21 cellular contexts compared by ENCODE assay signal in genomic region chr1:66787641-66788040, GRCh38. TPM values are rescaled to one million over a fixed set of nuclear protein-coding genes. Genes with fewer than 3 reads are reported as not detected.
DNase-seq lines count a peak whose midpoint lies in the region; ATAC-seq, FAIRE-seq and TF ChIP-seq lines count a peak whose summit lies in the region.
"Had no signal": no experiment of that assay in that cellular context is flagged by ENCODE, and none has a peak within 500 bp of the region (broad histone marks: within the 10 kb centered on the region; RNA-seq: fewer than 3 reads in every experiment).

No MANE protein-coding gene starts in this region.

- CTCF ChIA-PET in activated naive CD4-positive, alpha-beta T cell treated with anti-CD3 and anti-CD28 coated beads for 36 hours (lab: Charles Lee): interaction anchor here (1.0 to 1.4 kb wide), 2 partner anchors 137 to 358 kb away, joined by 3 to 4 read pairs; partner anchors contain the start of genes DNAI4 and MIER1
- CTCF ChIA-PET in GM12878 (lab: Yijun Ruan, JAX): interaction anchor here (0.5 to 1.1 kb wide), 2 partner anchors 10 to 749 kb away, joined by 3 to 4 read pairs; no protein-coding TSS in a partner anchor

- no peaks in the 10 kb centered on the region for H3K9me3 ChIP-seq in GM12878 (replicated peaks; ENCODE audit: control insufficient read depth, insufficient read depth, low read length)
- H3K9me3 ChIP-seq: Caco-2 had no signal

- no peak for TF ChIP-seq EP300 in GM12878 (IDR thresholded peaks at IDR 0.05; ENCODE audit: borderline replicate concordance in 1 of 2, control insufficient read depth in 1 of 2, low read depth in 2 of 2, low read length in 2 of 2)

- POLR2A ChIA-PET in GM12878 (lab: Charles Lee): interaction anchor here (1.3 kb wide), 1 partner anchor 8 kb away, joined by 5 read pairs; no protein-coding TSS in a partner anchor

- H3K4me2 ChIP-seq in GM12878 (ENCODE audit: control insufficient read depth, insufficient read depth): peak overlapping the region; percentile 42; the same call in 1 of the 2 replicates

- no peak for TF ChIP-seq CTCF in GM12878 (IDR thresholded peaks at IDR 0.05 in 2 of 3, conservative IDR thresholded peaks at IDR 0.05 in 1 of 3; ENCODE audit: control insufficient read depth in 2 of 3, extremely low read depth in 1 of 3, insufficient read depth in 1 of 3, low read depth in 3 of 3, low read length in 3 of 3)

- no peak for TF ChIP-seq POLR2A in GM12878 (IDR thresholded peaks at IDR 0.05; ENCODE audit: low read depth, low read length)

- no TSS peak for BruUV-seq in GM12878 (replicated peaks; lab: Mats Ljungman, UMichigan)

- no peak overlapping the region for H2AFZ ChIP-seq in GM12878 (ENCODE audit: control insufficient read depth, low read depth, low read length)

- WGBS in GM12878 (ENCODE audit: insufficient coverage, insufficient replicate concordance, low lambda C conversion rate, missing lambda C conversion rate): 0% methylated on average over 4 of the region's 4 CpGs

- SMC1A ChIA-PET in GM12878 (lab: Charles Lee; ENCODE audit: uncharacterized antibody, unreplicated experiment): no interaction called here

- H3K27me3 Mint-ChIP-seq in activated naive CD4-positive, alpha-beta T cell treated with anti-CD3 and anti-CD28 coated beads, Interleukin-2, amount 50 U/mL, for 24 hours: no peaks in the 10 kb centered on the region
- no peaks in the 10 kb centered on the region for H3K27me3 Mint-ChIP-seq in activated naive CD4-positive, alpha-beta T cell treated with anti-CD3 and anti-CD28 coated beads for 36 hours (ENCODE audit: low read depth)

- H3K36me3 Mint-ChIP-seq in activated naive CD4-positive, alpha-beta T cell treated with anti-CD3 and anti-CD28 coated beads, Interleukin-2, amount 50 U/mL, for 24 hours: no peaks in the 10 kb centered on the region
- H3K36me3 Mint-ChIP-seq in activated naive CD4-positive, alpha-beta T cell treated with anti-CD3 and anti-CD28 coated beads for 36 hours (ENCODE audit: low read depth): peaks cover 2% of the 10 kb centered on the region

- no peak for DNase-seq in activated naive CD4-positive, alpha-beta T cell treated with anti-CD3 and anti-CD28 coated beads for 36 hours
- DNase-seq in GM12878 (ENCODE audit: low read depth, low spot score) (no peak), NCI-H524 (lab: John Stamatoyannopoulos, UW) (no peak), DMS53 (lab: John Stamatoyannopoulos, UW) (no peak)
- DNase-seq: Caco-2; DMS79; NCI-H1436; NCI-H2081; NCI-H2227 treated with DMSO at 0.1 percent for 48 hours; NCI-H526 treated with DMSO at 0.1 percent for 48 hours; NK-92 treated with Interleukin-12 subunit alpha and Interleukin-12 subunit beta, amount 100 ng/mL, for 24 hours had no signal

- H3K36me3 ChIP-seq in GM12878 (ENCODE audit: control insufficient read depth in 2 of 2, insufficient read depth in 2 of 2, low read length in 1 of 2): no peaks in the 10 kb centered on the region

- H3K9ac ChIP-seq in GM12878 (ENCODE audit: control insufficient read depth, insufficient read depth, low read length): no peak overlapping the region

- peak overlapping the region; percentile 78 for H3K4me3 Mint-ChIP-seq in activated naive CD4-positive, alpha-beta T cell treated with anti-CD3 and anti-CD28 coated beads, Interleukin-2, amount 50 U/mL, for 24 hours
- H3K4me3 Mint-ChIP-seq in activated naive CD4-positive, alpha-beta T cell treated with anti-CD3 and anti-CD28 coated beads for 36 hours: no peak overlapping the region

- no peaks in the 10 kb centered on the region for H3K4me1 ChIP-seq in GM12878 (ENCODE audit: control insufficient read depth, insufficient read depth, low read length)
- H3K4me1 ChIP-seq: Caco-2 had no signal

- no peaks in the 10 kb centered on the region for H4K20me1 ChIP-seq in GM12878 (ENCODE audit: control insufficient read depth, insufficient read depth)

- peak overlapping the region; percentile 84 for H3K27ac Mint-ChIP-seq in activated naive CD4-positive, alpha-beta T cell treated with anti-CD3 and anti-CD28 coated beads, Interleukin-2, amount 50 U/mL, for 24 hours
- no peak overlapping the region for H3K27ac Mint-ChIP-seq in activated naive CD4-positive, alpha-beta T cell treated with anti-CD3 and anti-CD28 coated beads for 36 hours

- in situ Hi-C loops in GM12878 (cut with MboI): no loop called here

- H3K4me1 Mint-ChIP-seq in activated naive CD4-positive, alpha-beta T cell treated with anti-CD3 and anti-CD28 coated beads, Interleukin-2, amount 50 U/mL, for 24 hours: peaks cover 37% of the 10 kb centered on the region
- peaks cover 30% of the 10 kb centered on the region for H3K4me1 Mint-ChIP-seq in activated naive CD4-positive, alpha-beta T cell treated with anti-CD3 and anti-CD28 coated beads for 36 hours (ENCODE audit: low read depth)

- RAD21 ChIA-PET in GM12878 (lab: Charles Lee; ENCODE audit: unreplicated experiment): no interaction called here

- no peaks in the 10 kb centered on the region for H3K9me3 Mint-ChIP-seq in activated naive CD4-positive, alpha-beta T cell treated with anti-CD3 and anti-CD28 coated beads, Interleukin-2, amount 50 U/mL, for 24 hours
- H3K9me3 Mint-ChIP-seq in activated naive CD4-positive, alpha-beta T cell treated with anti-CD3 and anti-CD28 coated beads for 36 hours: no peaks in the 10 kb centered on the region

- H3K4me3 ChIP-seq in GM12878: no peak overlapping the region

- no peaks in the 10 kb centered on the region for H3K27me3 ChIP-seq in GM12878 (replicated peaks in 1 of 2; ENCODE audit: control insufficient read depth in 2 of 2, insufficient read depth in 2 of 2, low read length in 1 of 2)

- no peak for FAIRE-seq in GM12878 (lab: Jason Lieb, UNC)
- FAIRE-seq: A204.1, H54, HTR-8/SVneo had no signal

- TF ChIP-seq RAD21 in GM12878 (IDR thresholded peaks at IDR 0.05; ENCODE audit: insufficient read depth, low read depth, low read length): no peak

- intact Hi-C loops in activated naive CD4-positive, alpha-beta T cell treated with anti-CD3 and anti-CD28 coated beads for 36 hours (cut with micrococcal nuclease): loop anchor here (1.0 to 2.0 kb wide), 6 partner anchors 17 to 975 kb away; no protein-coding TSS in a partner anchor
- intact Hi-C loops in GM12878 (cut with micrococcal nuclease; ENCODE audit: unreplicated experiment): no loop called here

- H3K27ac ChIP-seq in GM12878 (ENCODE audit: control insufficient read depth, insufficient read depth): no peak overlapping the region
- H3K27ac ChIP-seq: C4-2B had no signal

- ATAC-seq in GM19351 (IDR thresholded peaks at IDR 0.05; ENCODE audit: unreplicated experiment) (peak; percentile 61), HG02884 (IDR thresholded peaks at IDR 0.05; ENCODE audit: unreplicated experiment) (peak; percentile 8), GM12878 (no peak; the same call in 2 of the 3 replicates), HG03442 (IDR thresholded peaks at IDR 0.05; ENCODE audit: unreplicated experiment) (no peak)

- H3K79me2 ChIP-seq in GM12878 (ENCODE audit: control insufficient read depth, insufficient read depth, low read length): no peaks in the 10 kb centered on the region

TF ChIP-seq in GM12878, 131 proteins besides CTCF, POLR2A, EP300 and RAD21 (continues in another document):
- TF ChIP-seq ZNF384 (IDR thresholded peaks at IDR 0.05; ENCODE audit: borderline replicate concordance, low read depth, low read length) (no peak), DPF2 (IDR thresholded peaks at IDR 0.05) (no peak), STAT3 (IDR thresholded peaks at IDR 0.05; ENCODE audit: low read depth, low read length) (no peak), ESRRA (IDR thresholded peaks at IDR 0.05; ENCODE audit: low read length) (no peak), NR2F1 (conservative IDR thresholded peaks at IDR 0.05) (no peak), RCOR1 (conservative IDR thresholded peaks at IDR 0.05; ENCODE audit: low read depth, low read length) (no peak), ZNF24 (IDR thresholded peaks at IDR 0.05) (no peak), GABPA (IDR thresholded peaks at IDR 0.05; ENCODE audit: low read depth) (no peak), SMC3 (IDR thresholded peaks at IDR 0.05; ENCODE audit: borderline replicate concordance, low read length) (no peak)

RNA-seq across cellular contexts. Expression of gene INSL5, which starts 13.4 kb away (rescaled TPM):
- total RNA-seq in activated naive CD4-positive, alpha-beta T cell treated with anti-CD3 and anti-CD28 coated beads for 36 hours: not detected
- total RNA-seq in GM12878 (2013; cell fraction: nucleolus; rRNA removed): not detected in 2 replicates
- total RNA-seq in GM12878 (2014; rRNA removed) (not detected in 2 replicates), GM12878 (2014; rRNA removed; fragmentation: Illumina TruSeq; extraction: Trizol) (not detected in 2 replicates), GM12878 (2021) (not detected in 2 replicates)
- polyA plus RNA-seq in GM12878 (2011; ENCODE audit: low read depth): not detected
- polyA plus RNA-seq in GM12878 (2011; rRNA removed) (not detected in 2 replicates), GM12878 (2014; fragmentation: Illumina TruSeq; extraction: Trizol) (not detected in 2 replicates), GM12878 (2014; fragmentation: Nextera tagmentation; extraction: Ambion mirVana) (under 1 TPM; 0.09 to 0.14 TPM), GM12878 (2014; rRNA removed) (not detected in 2 replicates), GM12878 (2016; fragmentation: Nextera tagmentation; extraction: Ambion mirVana) (not detected)
- polyA plus RNA-seq in GM12878 (2011; cell fraction: cytosol; rRNA removed): not detected in 2 replicates
- polyA plus RNA-seq in GM12878 (2011; cell fraction: nucleus; rRNA removed): not detected in 2 replicates
- polyA plus RNA-seq in GM12878 (2012): not detected in 2 replicates
- polyA minus RNA-seq in GM12878 (2011; rRNA and poly(A)+ RNA removed): not detected in 2 replicates
- polyA minus RNA-seq in GM12878 (2011; cell fraction: cytosol; rRNA and poly(A)+ RNA removed): not detected in 2 replicates
- not detected in 2 replicates for polyA minus RNA-seq in GM12878 (2011; cell fraction: nucleus; rRNA and poly(A)+ RNA removed)
- total RNA-seq: Caco-2; G401; T-helper 1 cell treated with Interleukin-12 subunit alpha and Interleukin-12 subunit beta and Interleukin-4 antibody, amounts not matched to agents 30 ng/mL and 1 ng/mL, for 36 hours had no signal

RNA-seq across cellular contexts. Expression of gene DYNLT5, which starts 35.4 kb away (rescaled TPM):
- total RNA-seq in activated naive CD4-positive, alpha-beta T cell treated with anti-CD3 and anti-CD28 coated beads for 36 hours: not detected
- not detected in 2 replicates for total RNA-seq in GM12878 (2013; cell fraction: nucleolus; rRNA removed)
- total RNA-seq in GM12878 (2014; rRNA removed) (not detected in 2 replicates), GM12878 (2014; rRNA removed; fragmentation: Illumina TruSeq; extraction: Trizol) (not detected in 2 replicates), GM12878 (2021) (not detected in 2 replicates)
- polyA plus RNA-seq in GM12878 (2011; ENCODE audit: low read depth): not detected
- polyA plus RNA-seq in GM12878 (2011; rRNA removed) (not detected in 2 replicates), GM12878 (2014; fragmentation: Illumina TruSeq; extraction: Trizol) (not detected in 2 replicates), GM12878 (2014; fragmentation: Nextera tagmentation; extraction: Ambion mirVana) (not detected), GM12878 (2014; rRNA removed) (not detected in 2 replicates), GM12878 (2016; fragmentation: Nextera tagmentation; extraction: Ambion mirVana) (not detected)
- polyA plus RNA-seq in GM12878 (2011; cell fraction: cytosol; rRNA removed): not detected in 2 replicates
- not detected in 2 replicates for polyA plus RNA-seq in GM12878 (2011; cell fraction: nucleus; rRNA removed)
- not detected in 2 replicates for polyA plus RNA-seq in GM12878 (2012)
- not detected in 2 replicates for polyA minus RNA-seq in GM12878 (2011; rRNA and poly(A)+ RNA removed)
- polyA minus RNA-seq in GM12878 (2011; cell fraction: cytosol; rRNA and poly(A)+ RNA removed): not detected in 2 replicates
- polyA minus RNA-seq in GM12878 (2011; cell fraction: nucleus; rRNA and poly(A)+ RNA removed): not detected in 2 replicates
- total RNA-seq: Caco-2; G401; T-helper 1 cell treated with Interleukin-12 subunit alpha and Interleukin-12 subunit beta and Interleukin-4 antibody, amounts not matched to agents 30 ng/mL and 1 ng/mL, for 36 hours had no signal

Comparison
In these comparisons a context has a peak if more than half of its experiments do, and no peak if none do; other contexts are left out.
1. ATAC-seq: peak in GM19351 (single experiment) and HG02884 (single experiment); none in GM12878 (single experiment) and HG03442 (single experiment).